Comparison of ENCODE assay signal across 8 cellular contexts in the genomic region with DNA sequence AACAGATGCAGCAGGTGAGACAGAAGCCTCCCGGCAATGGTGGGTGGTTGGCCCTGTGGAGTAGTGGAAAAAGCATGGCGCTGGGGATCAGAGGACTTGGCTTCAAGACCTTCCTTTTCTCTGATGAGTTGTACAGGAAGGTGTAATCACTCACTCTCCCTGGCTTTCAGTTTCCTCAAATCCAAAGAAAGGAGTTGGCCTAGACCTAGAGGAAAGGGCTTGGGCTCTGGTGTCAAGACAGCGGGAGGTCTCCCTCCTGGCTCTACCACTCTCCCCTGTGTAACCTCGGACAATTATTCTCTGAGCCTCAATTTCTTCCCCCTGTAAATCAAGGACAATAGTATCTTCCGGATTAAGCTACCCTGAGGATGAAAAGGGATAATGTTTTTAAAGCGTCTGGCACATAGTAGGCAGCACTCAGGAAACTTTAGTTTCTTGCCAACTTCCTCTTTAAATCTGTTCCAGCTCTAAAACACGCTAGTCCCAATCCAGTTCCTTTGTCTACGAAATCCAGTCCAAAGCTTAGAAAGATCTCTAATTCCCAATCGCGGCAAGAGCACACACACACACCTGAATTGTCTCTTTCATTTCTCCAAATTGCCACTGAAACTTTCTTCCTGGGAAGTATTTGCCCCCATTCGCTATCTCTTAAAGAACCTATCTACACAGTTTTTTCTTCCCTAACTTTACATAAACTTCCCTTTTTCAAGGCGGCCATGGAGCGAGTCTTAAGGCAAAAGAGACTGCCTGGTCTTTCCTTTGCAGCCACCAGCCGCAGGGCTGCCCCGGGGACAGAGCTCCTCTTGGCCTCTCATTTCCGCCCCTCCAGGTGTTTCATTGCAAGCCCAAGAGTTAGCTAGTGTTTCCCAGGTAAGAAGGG. TPM values are rescaled to one million over a fixed set of nuclear protein-coding genes. Genes with fewer than 3 reads are reported as not detected.
A peak's percentile ranks its signal among the peaks of the same experiment; 100 is the strongest.
DNase-seq lines count a peak whose midpoint lies in the region; ATAC-seq lines count a peak whose summit lies in the region.
"Had no signal": no experiment of that assay in that cellular context is flagged by ENCODE, and none has a peak within 500 bp of the region (broad histone marks: within the 10 kb centered on the region; RNA-seq: fewer than 3 reads in every experiment).

No MANE protein-coding gene starts in this region.

- H3K36me3 Mint-ChIP-seq in activated T-cell treated with anti-CD3 and anti-CD28 coated beads, Interleukin-2, amount 50 U/mL, for 24 hours (ENCODE audit: low read depth) = no peaks in the 10 kb centered on the region

- no peaks in the 10 kb centered on the region; the same call in 1 of the 2 replicates for H3K27me3 ChIP-seq in HUES64 (ENCODE audit: insufficient read depth, low read length)
- H3K27me3 ChIP-seq in iPS-18a (ENCODE audit: control insufficient read depth, insufficient read depth, low read length) = no peaks in the 10 kb centered on the region
- H3K27me3 ChIP-seq in stomach smooth muscle (ENCODE audit: control insufficient read depth in 1 of 2, insufficient read depth in 2 of 2, low read length in 2 of 2) = peaks cover 0 to 15% of the 10 kb centered on the region in 2 donors
- H3K27me3 ChIP-seq: neutrophil had no signal

- H3K9ac ChIP-seq in HUES64 (ENCODE audit: low read depth, low read length) (peak overlapping the region; percentile 57), iPS-18a (ENCODE audit: low read length) (peak overlapping the region; percentile 8), stomach smooth muscle (ENCODE audit: low read length in 2 of 2) (no peak overlapping the region)

- no peaks in the 10 kb centered on the region for H3K36me3 ChIP-seq in HUES64 (ENCODE audit: insufficient read depth, low read length)
- H3K36me3 ChIP-seq in iPS-18a (ENCODE audit: control insufficient read depth, low read depth, low read length) = no peaks in the 10 kb centered on the region
- H3K36me3 ChIP-seq in stomach smooth muscle (ENCODE audit: control insufficient read depth in 2 of 2, insufficient read depth in 2 of 2, low read length in 2 of 2) = no peaks in the 10 kb centered on the region
- H3K36me3 ChIP-seq: neutrophil had no signal

- ATAC-seq in HG02678 (IDR thresholded peaks at IDR 0.05; ENCODE audit: unreplicated experiment) = no peak

- no peak overlapping the region for H3K27ac Mint-ChIP-seq in activated T-cell treated with anti-CD3 and anti-CD28 coated beads, Interleukin-2, amount 50 U/mL, for 24 hours

- no peak overlapping the region for H3K4me3 Mint-ChIP-seq in activated T-cell treated with anti-CD3 and anti-CD28 coated beads, Interleukin-2, amount 50 U/mL, for 24 hours

- H3K4me1 ChIP-seq in HUES64 (ENCODE audit: insufficient read depth, low read length) (peaks cover 32% of the 10 kb centered on the region), iPS-18a (ENCODE audit: control insufficient read depth, low read depth, low read length) (peaks cover 14% of the 10 kb centered on the region), stomach smooth muscle (ENCODE audit: control insufficient read depth, insufficient read depth, low read length) (peaks cover 3% of the 10 kb centered on the region)

- H3K4me3 ChIP-seq in HUES64 (ENCODE audit: low read length) (peak overlapping the region; percentile 54), iPS-18a (ENCODE audit: low read length) (peak overlapping the region; percentile 45), stomach smooth muscle (ENCODE audit: low read length in 2 of 2) (peak overlapping the region; percentile 44 to 68)

- no peaks in the 10 kb centered on the region for H3K9me3 Mint-ChIP-seq in activated T-cell treated with anti-CD3 and anti-CD28 coated beads, Interleukin-2, amount 50 U/mL, for 24 hours

- H3K9me3 ChIP-seq in HUES64 (ENCODE audit: insufficient read depth, low read depth, low read length) (no peaks in the 10 kb centered on the region), iPS-18a (ENCODE audit: control insufficient read depth, low read depth, low read length) (peaks cover 7% of the 10 kb centered on the region), stomach smooth muscle (ENCODE audit: control insufficient read depth in 2 of 2, low read length in 2 of 2) (no peaks in the 10 kb centered on the region)
- H3K9me3 ChIP-seq: neutrophil had no signal

- peak; percentile 37 for DNase-seq in RKO (ENCODE audit: low spot score)
- no peak for DNase-seq in activated CD4-positive, CD25-positive, alpha-beta regulatory T cell treated with anti-CD3 and anti-CD28 coated beads, Interleukin-2, amount 50 U/mL, for 72 hours
- no peak for DNase-seq in activated T-cell treated with anti-CD3 and anti-CD28 coated beads, Interleukin-2, amount 50 U/mL, for 24 hours

- peaks cover 65% of the 10 kb centered on the region for H3K27me3 Mint-ChIP-seq in activated T-cell treated with anti-CD3 and anti-CD28 coated beads, Interleukin-2, amount 50 U/mL, for 24 hours

- H3K4me1 Mint-ChIP-seq in activated T-cell treated with anti-CD3 and anti-CD28 coated beads, Interleukin-2, amount 50 U/mL, for 24 hours (ENCODE audit: low read depth) = peaks cover 5% of the 10 kb centered on the region

- H3K27ac ChIP-seq in HUES64 (ENCODE audit: low read depth, low read length) (peak overlapping the region; percentile 60), iPS-18a (ENCODE audit: low read length) (no peak overlapping the region), stomach smooth muscle (ENCODE audit: low read length) (no peak overlapping the region)
- H3K27ac ChIP-seq: neutrophil had no signal

- WGBS in HUES64 = 8% methylated on average over 13 of the region's 16 CpGs

RNA-seq across cellular contexts. Expression of gene GPC4, which starts 29.9 kb away (rescaled TPM):
- 91.7 TPM for polyA plus RNA-seq in HUES64 (2013, experiment 1 of 2)
- 81.7 TPM for polyA plus RNA-seq in HUES64 (2013, experiment 2 of 2)

Comparison
In these comparisons a context has a peak if more than half of its experiments do, and no peak if none do; other contexts are left out.
1. H3K9ac ChIP-seq: peak in HUES64 (single experiment) and iPS-18a (single experiment); none in stomach smooth muscle (0 of 2).
2. Peak in every context shown above with its lines, with median percentiles within 50 percentile points of each other: H3K4me3 ChIP-seq.